ENCODE assay signal across 22 cellular contexts in genomic region chr9:98369896-98370295, GRCh38.
DNase-seq lines count a peak whose midpoint lies in the region; TF ChIP-seq lines count a peak whose summit lies in the region.
"Had no signal": no experiment of that assay in that cellular context is flagged by ENCODE, and none has a peak within 500 bp of the region (broad histone marks: within the 10 kb centered on the region; RNA-seq: fewer than 3 reads in every experiment).

No MANE protein-coding gene starts in this region.

- H3K36me3 ChIP-seq in esophagus muscularis mucosa = no peaks in the 10 kb centered on the region
- H3K36me3 ChIP-seq in thyroid gland = no peaks in the 10 kb centered on the region
- H3K36me3 ChIP-seq: BE2C, BLaER1 had no signal

- CTCF ChIA-PET in GM10248 (lab: Yijun Ruan, JAX) = no interaction called here

- H3K9me3 ChIP-seq in esophagus muscularis mucosa (peaks cover 0 to 14% (median 10%) of the 10 kb centered on the region in 4 donors), thyroid gland (no peaks in the 10 kb centered on the region)

- H3K4me3 ChIP-seq in esophagus muscularis mucosa (no peak overlapping the region), thyroid gland (replicated peaks in 1 of 3) (no peak overlapping the region)
- H3K4me3 ChIP-seq: BLaER1 had no signal

- H3K27me3 Mint-ChIP-seq in osteocyte (ENCODE audit: unreplicated experiment) = no peaks in the 10 kb centered on the region
- H3K27me3 Mint-ChIP-seq: CD4-positive, CD25-positive, alpha-beta regulatory T cell had no signal

- no peak overlapping the region for H3K4me3 Mint-ChIP-seq in osteocyte (ENCODE audit: unreplicated experiment)
- H3K4me3 Mint-ChIP-seq: CD14-positive monocyte; CD4-positive, alpha-beta memory T cell; CD4-positive, CD25-positive, alpha-beta regulatory T cell had no signal

- TF ChIP-seq POLR2A in esophagus muscularis mucosa (IDR thresholded peaks at IDR 0.05; ENCODE audit: low read depth) (no peak), thyroid gland (IDR thresholded peaks at IDR 0.05) (no peak)

- no peaks in the 10 kb centered on the region for H3K27me3 ChIP-seq in esophagus muscularis mucosa
- H3K27me3 ChIP-seq in thyroid gland = no peaks in the 10 kb centered on the region
- H3K27me3 ChIP-seq: BE2C, BLaER1 had no signal

- TF ChIP-seq EP300 in esophagus muscularis mucosa (IDR thresholded peaks at IDR 0.05) = no peak

- 93% methylated on average over 2 of the region's 2 CpGs for WGBS in esophagus muscularis mucosa
- WGBS in thyroid gland, 2 donors = 84 to 97% methylated on average over 2 of the region's 2 CpGs

- H3K4me1 ChIP-seq in esophagus muscularis mucosa (no peaks in the 10 kb centered on the region), thyroid gland (no peaks in the 10 kb centered on the region)
- H3K4me1 ChIP-seq: BE2C had no signal

- intact Hi-C loops in esophagus muscularis mucosa (cut with DNase I) = no loop called here
- intact Hi-C loops in thyroid gland (cut with DNase I) = no loop called here

- POLR2A ChIA-PET in GM10248 (lab: Yijun Ruan, JAX) = no interaction called here

- H3K4me1 Mint-ChIP-seq in osteocyte (ENCODE audit: unreplicated experiment) = no peaks in the 10 kb centered on the region
- H3K4me1 Mint-ChIP-seq: CD14-positive monocyte; CD4-positive, alpha-beta memory T cell; CD4-positive, CD25-positive, alpha-beta regulatory T cell; CD8-positive, alpha-beta memory T cell had no signal

- no peak for TF ChIP-seq CTCF in GM10248 (IDR thresholded peaks at IDR 0.05; ENCODE audit: control extremely low read depth, extremely low read depth, low read depth, missing control alignments)
- TF ChIP-seq CTCF in esophagus muscularis mucosa (IDR thresholded peaks at IDR 0.05) = no peak
- no peak for TF ChIP-seq CTCF in osteocyte (IDR thresholded peaks at IDR 0.05)
- TF ChIP-seq CTCF in thyroid gland (IDR thresholded peaks at IDR 0.05) = no peak

- DNase-seq in GM10248 (ENCODE audit: extremely low spot score) (peak; percentile 3), esophagus muscularis mucosa (ENCODE audit: extremely low spot score) (peak; percentile 57), osteocyte (ENCODE audit: extremely low spot score, unreplicated experiment) (peak; percentile 64), thyroid gland (no peak)
- DNase-seq in activated CD4-positive, alpha-beta T cell treated with anti-CD3 and anti-CD28 coated beads, Interleukin-2, amount 50 U/mL, for 1 hour = no peak
- DNase-seq: 8988T; ACHN; BE2C; C1 segment of cervical spinal cord; CD4-positive, alpha-beta memory T cell; CD4-positive, CD25-positive, alpha-beta regulatory T cell; CD8-positive, alpha-beta memory T cell; COR-L47; DMS 273 treated with DMSO at 0.1 percent for 48 hours; DMS153; DMS53; DMS79; DND-41; EL; GDM1 had no signal

- no peak overlapping the region for H3K27ac ChIP-seq in esophagus muscularis mucosa (replicated peaks in 1 of 4)
- H3K27ac ChIP-seq in thyroid gland = no peak overlapping the region
- H3K27ac ChIP-seq: BLaER1 had no signal

- peaks cover 4% of the 10 kb centered on the region for H3K9me3 Mint-ChIP-seq in osteocyte (ENCODE audit: unreplicated experiment)

- no peaks in the 10 kb centered on the region for H3K36me3 Mint-ChIP-seq in osteocyte (ENCODE audit: unreplicated experiment)
- H3K36me3 Mint-ChIP-seq: CD14-positive monocyte had no signal

- H3K27ac Mint-ChIP-seq in osteocyte (ENCODE audit: unreplicated experiment) = no peak overlapping the region
- H3K27ac Mint-ChIP-seq: CD4-positive, alpha-beta memory T cell; CD4-positive, CD25-positive, alpha-beta regulatory T cell; CD8-positive, alpha-beta memory T cell had no signal

Comparison
In these comparisons a context has a peak if more than half of its experiments do, and no peak if none do; other contexts are left out.
1. DNase-seq: peak in GM10248 (single experiment), esophagus muscularis mucosa (single experiment) and osteocyte (single experiment); none in activated CD4-positive, alpha-beta T cell treated with anti-CD3 and anti-CD28 coated beads, Interleukin-2, amount 50 U/mL, for 1 hour (single experiment) and thyroid gland (0 of 2).